In the genomic region with DNA sequence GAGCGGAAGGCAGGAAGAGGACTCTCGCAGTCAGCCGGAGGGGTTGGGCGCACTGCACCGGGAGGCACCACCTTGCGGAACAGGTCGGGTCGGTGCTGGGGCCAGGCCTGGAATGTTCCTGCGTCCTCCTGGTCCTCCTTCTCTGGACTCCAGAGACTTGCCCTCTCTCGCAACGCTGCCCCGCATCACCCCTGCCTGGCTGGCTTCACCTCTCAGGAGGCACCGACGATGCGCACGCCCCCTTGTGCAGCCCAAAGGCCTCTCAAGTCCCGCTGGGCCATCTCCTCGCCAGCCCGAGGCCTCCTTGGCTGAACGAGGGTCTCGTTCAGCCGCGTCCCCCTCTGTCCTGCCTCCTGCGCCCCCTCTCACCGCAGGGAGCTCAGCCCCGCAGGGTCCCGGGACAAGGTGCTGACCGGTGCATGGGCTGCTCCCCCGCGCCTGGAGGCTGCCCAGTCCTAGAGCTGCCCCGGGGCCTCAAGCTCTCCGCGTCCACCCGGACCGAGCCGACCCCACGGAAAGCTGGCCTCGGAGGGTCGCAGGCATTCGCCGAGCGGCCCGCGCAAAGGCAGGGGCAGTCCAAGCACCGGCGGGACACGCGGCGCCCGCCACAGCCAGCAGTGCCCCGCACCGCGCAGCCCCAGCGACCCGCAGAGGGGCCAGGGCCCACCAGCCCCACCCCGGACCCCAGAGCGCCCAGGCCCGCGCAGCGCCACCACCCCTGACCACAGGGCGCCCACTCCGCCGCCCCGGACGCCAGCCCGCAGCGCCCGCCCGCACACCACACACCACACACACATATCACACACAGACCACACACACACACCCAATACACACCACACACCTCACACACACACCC, we compare ENCODE assay signal across 21 cellular contexts.
A peak's percentile ranks its signal among the peaks of the same experiment; 100 is the strongest.
DNase-seq lines count a peak whose midpoint lies in the region; ATAC-seq, FAIRE-seq and TF ChIP-seq lines count a peak whose summit lies in the region.
"Had no signal": no experiment of that assay in that cellular context is flagged by ENCODE, and none has a peak within 500 bp of the region (broad histone marks: within the 10 kb centered on the region; RNA-seq: fewer than 3 reads in every experiment).

No MANE protein-coding gene starts in this region.

- H3K9me3 Mint-ChIP-seq in MCF 10A (ENCODE audit: unreplicated experiment), result peaks cover 5% of the 10 kb centered on the region
- H3K9me3 Mint-ChIP-seq: activated T-cell treated with anti-CD3 and anti-CD28 coated beads, Interleukin-2, amount 50 U/mL, for 4 hours had no signal

- H3K36me3 ChIP-seq in left lung, result no peaks in the 10 kb centered on the region
- H3K36me3 ChIP-seq in Peyer's patch, result no peaks in the 10 kb centered on the region
- no peaks in the 10 kb centered on the region for H3K36me3 ChIP-seq in kidney (ENCODE audit: control insufficient read depth in 1 of 2, insufficient read depth in 2 of 2, low read length in 2 of 2)
- H3K36me3 ChIP-seq: adrenal gland had no signal

- H3K4me3 ChIP-seq in A549, result no peak overlapping the region
- H3K4me3 ChIP-seq in left lung, result no peak overlapping the region
- no peak overlapping the region for H3K4me3 ChIP-seq in Peyer's patch
- H3K4me3 ChIP-seq in kidney (ENCODE audit: low read length in 2 of 2), result no peak overlapping the region
- H3K4me3 ChIP-seq: adrenal gland had no signal

- H3K27ac Mint-ChIP-seq in MCF 10A (ENCODE audit: low read depth, unreplicated experiment), result no peak overlapping the region
- H3K27ac Mint-ChIP-seq: B cell, mesothelial cell of epicardium, type B pancreatic cell had no signal

- FAIRE-seq in A549 (lab: Jason Lieb, UNC) (no peak), kidney (lab: Jason Lieb, UNC) (no peak)

- POLR2A ChIA-PET in A549 (lab: Yijun Ruan, JAX), result no interaction called here
- POLR2A ChIA-PET in RWPE1 (lab: Yijun Ruan, JAX; ENCODE audit: low non-redundant PET), result no interaction called here
- POLR2A ChIA-PET in MCF 10A (lab: Yijun Ruan, JAX), result no interaction called here

- no TSS peak for BruUV-seq in MCF 10A (replicated peaks; lab: Mats Ljungman, UMichigan)

- H3K4me1 ChIP-seq in A549 (no peaks in the 10 kb centered on the region), left lung (no peaks in the 10 kb centered on the region), Peyer's patch (no peaks in the 10 kb centered on the region), kidney (ENCODE audit: control insufficient read depth in 1 of 2, insufficient read depth in 1 of 2, low read depth in 1 of 2, low read length in 2 of 2) (no peaks in the 10 kb centered on the region)
- H3K4me1 ChIP-seq: adrenal gland had no signal

- peak; percentile 52 to 67; a peak in 5 of 6 replicates for ATAC-seq in A549
- ATAC-seq in left lung, result peak; percentile 45
- ATAC-seq: Right ventricle myocardium inferior had no signal

- no peak overlapping the region for H3K4me3 Mint-ChIP-seq in MCF 10A (ENCODE audit: unreplicated experiment)
- H3K4me3 Mint-ChIP-seq: activated T-cell treated with anti-CD3 and anti-CD28 coated beads, Interleukin-2, amount 50 U/mL, for 4 hours; B cell; mesothelial cell of epicardium; type B pancreatic cell had no signal

- TF ChIP-seq CTCF in A549 (IDR thresholded peaks at IDR 0.05), result no peak
- no peak for TF ChIP-seq CTCF in RWPE1 (conservative IDR thresholded peaks at IDR 0.05; ENCODE audit: low read depth)
- TF ChIP-seq CTCF in left lung (IDR thresholded peaks at IDR 0.05), result no peak
- no peak for TF ChIP-seq CTCF in Peyer's patch (IDR thresholded peaks at IDR 0.05)
- TF ChIP-seq CTCF in MCF 10A (IDR thresholded peaks at IDR 0.05; ENCODE audit: unreplicated experiment), result no peak
- no peak for TF ChIP-seq CTCF in kidney (IDR thresholded peaks at IDR 0.05; ENCODE audit: borderline replicate concordance, extremely low read depth, insufficient read depth)

- no peak overlapping the region for H3K9ac ChIP-seq in kidney (ENCODE audit: low read length in 2 of 2)
- H3K9ac ChIP-seq: KMS-11 had no signal

- H3K27ac ChIP-seq in A549 (no peak overlapping the region), RWPE1 (peak overlapping the region; percentile 35), left lung (no peak overlapping the region), Peyer's patch (no peak overlapping the region), kidney (ENCODE audit: low read depth in 2 of 2, low read length in 2 of 2) (no peak overlapping the region)
- H3K27ac ChIP-seq: adrenal gland, KMS-11 had no signal

- CTCF ChIA-PET in A549 (lab: Yijun Ruan, JAX), result no interaction called here
- CTCF ChIA-PET in RWPE1 (lab: Yijun Ruan, JAX), result no interaction called here
- CTCF ChIA-PET in MCF 10A (lab: Yijun Ruan, JAX), result no interaction called here

- 79% methylated on average over 27 of the region's 69 CpGs for WGBS in A549 (ENCODE audit: missing lambda C conversion rate)

- H3K4me1 Mint-ChIP-seq in MCF 10A (ENCODE audit: insufficient read depth, unreplicated experiment), result peaks cover 16% of the 10 kb centered on the region
- H3K4me1 Mint-ChIP-seq: B cell had no signal

- no peaks in the 10 kb centered on the region for H3K36me3 Mint-ChIP-seq in MCF 10A (ENCODE audit: insufficient read depth, unreplicated experiment)
- H3K36me3 Mint-ChIP-seq: mesothelial cell of epicardium, type B pancreatic cell had no signal

- H3K27me3 Mint-ChIP-seq in MCF 10A (ENCODE audit: insufficient read depth, unreplicated experiment), result no peaks in the 10 kb centered on the region
- H3K27me3 Mint-ChIP-seq: type B pancreatic cell had no signal

- DNase-seq in A549 (ENCODE audit: low read depth in 1 of 2, low spot score in 1 of 2), result peak; percentile 6 to 50
- peak; percentile 41 for DNase-seq in DMS53 treated with DMSO at 0.1 percent for 48 hours (lab: John Stamatoyannopoulos, UW; ENCODE audit: unreplicated experiment)
- DNase-seq in RWPE1 (ENCODE audit: low spot score), result peak; percentile 49
- DNase-seq in left lung, result no peak
- DNase-seq in Peyer's patch, result no peak
- no peak for DNase-seq in MCF 10A (ENCODE audit: unreplicated experiment)
- no peak for DNase-seq in kidney
- DNase-seq in 8988T, result no peak
- DNase-seq: activated CD4-positive, alpha-beta T cell treated with anti-CD3 and anti-CD28 coated beads for 1 hour; activated T-cell treated with anti-CD3 and anti-CD28 coated beads, Interleukin-2, amount 50 U/mL, for 4 hours; DMS153; NCI-H146; NCI-H526 treated with DMSO at 0.1 percent for 48 hours; occipital lobe; stimulated activated CD4-positive, alpha-beta T cell treated with anti-CD3 and anti-CD28 coated beads, Interleukin-4, amount 100 ng/mL, for 4 hours had no signal

- no peak for TF ChIP-seq EP300 in A549 (IDR thresholded peaks at IDR 0.05)

- intact Hi-C loops in left lung (cut with DNase I) (no loop called here), MCF 10A (cut with micrococcal nuclease) (no loop called here), kidney (cut with DNase I) (no loop called here)

- H3K4me2 ChIP-seq in A549, result no peak overlapping the region
- H3K4me2 ChIP-seq: KMS-11 had no signal

- no peak for TF ChIP-seq POLR2A in A549 (IDR thresholded peaks at IDR 0.05; ENCODE audit: low read length)
- no peak for TF ChIP-seq POLR2A in Peyer's patch (IDR thresholded peaks at IDR 0.05)

- H3K9me3 ChIP-seq in A549, result no peaks in the 10 kb centered on the region
- H3K9me3 ChIP-seq in left lung, result peaks cover 0 to 3% of the 10 kb centered on the region in 2 donors
- H3K9me3 ChIP-seq in Peyer's patch, result peaks cover 0 to 2% (median 0%) of the 10 kb centered on the region in 4 donors
- H3K9me3 ChIP-seq in kidney (ENCODE audit: control insufficient read depth in 1 of 2, low read length in 2 of 2), result no peaks in the 10 kb centered on the region
- H3K9me3 ChIP-seq: adrenal gland had no signal

- TF ChIP-seq RAD21 in A549 (conservative IDR thresholded peaks at IDR 0.05 in 1 of 2, IDR thresholded peaks at IDR 0.05 in 1 of 2), result no peak

- H3K27me3 ChIP-seq in left lung (peaks cover 0 to 13% of the 10 kb centered on the region in 2 donors), Peyer's patch (no peaks in the 10 kb centered on the region)
- H3K27me3 ChIP-seq: adrenal gland had no signal

TF ChIP-seq in A549, 52 proteins besides CTCF, POLR2A, EP300 and RAD21 (continues in another document):
- no peak for TF ChIP-seq CBX8 (IDR thresholded peaks at IDR 0.05)
- no peak for TF ChIP-seq CHD2 (IDR thresholded peaks at IDR 0.05; ENCODE audit: low read length, partially characterized antibody)
- no peak for TF ChIP-seq BHLHE40 (IDR thresholded peaks at IDR 0.05; ENCODE audit: low read depth, low read length)
- TF ChIP-seq, protein P1, sequence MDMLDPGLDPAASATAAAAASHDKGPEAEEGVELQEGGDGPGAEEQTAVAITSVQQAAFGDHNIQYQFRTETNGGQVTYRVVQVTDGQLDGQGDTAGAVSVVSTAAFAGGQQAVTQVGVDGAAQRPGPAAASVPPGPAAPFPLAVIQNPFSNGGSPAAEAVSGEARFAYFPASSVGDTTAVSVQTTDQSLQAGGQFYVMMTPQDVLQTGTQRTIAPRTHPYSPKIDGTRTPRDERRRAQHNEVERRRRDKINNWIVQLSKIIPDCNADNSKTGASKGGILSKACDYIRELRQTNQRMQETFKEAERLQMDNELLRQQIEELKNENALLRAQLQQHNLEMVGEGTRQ (IDR thresholded peaks at IDR 0.05), result no peak
- no peak for TF ChIP-seq FOSL2 (IDR thresholded peaks at IDR 0.05)
- no peak for TF ChIP-seq FOSL2 (CRISPR knock-in tag; IDR thresholded peaks at IDR 0.05)
- no peak for TF ChIP-seq EHF (CRISPR knock-in tag; IDR thresholded peaks at IDR 0.05)
- no peak for TF ChIP-seq POLR2AphosphoS2 (conservative IDR thresholded peaks at IDR 0.05; ENCODE audit: low read length)
- TF ChIP-seq, protein P2, sequence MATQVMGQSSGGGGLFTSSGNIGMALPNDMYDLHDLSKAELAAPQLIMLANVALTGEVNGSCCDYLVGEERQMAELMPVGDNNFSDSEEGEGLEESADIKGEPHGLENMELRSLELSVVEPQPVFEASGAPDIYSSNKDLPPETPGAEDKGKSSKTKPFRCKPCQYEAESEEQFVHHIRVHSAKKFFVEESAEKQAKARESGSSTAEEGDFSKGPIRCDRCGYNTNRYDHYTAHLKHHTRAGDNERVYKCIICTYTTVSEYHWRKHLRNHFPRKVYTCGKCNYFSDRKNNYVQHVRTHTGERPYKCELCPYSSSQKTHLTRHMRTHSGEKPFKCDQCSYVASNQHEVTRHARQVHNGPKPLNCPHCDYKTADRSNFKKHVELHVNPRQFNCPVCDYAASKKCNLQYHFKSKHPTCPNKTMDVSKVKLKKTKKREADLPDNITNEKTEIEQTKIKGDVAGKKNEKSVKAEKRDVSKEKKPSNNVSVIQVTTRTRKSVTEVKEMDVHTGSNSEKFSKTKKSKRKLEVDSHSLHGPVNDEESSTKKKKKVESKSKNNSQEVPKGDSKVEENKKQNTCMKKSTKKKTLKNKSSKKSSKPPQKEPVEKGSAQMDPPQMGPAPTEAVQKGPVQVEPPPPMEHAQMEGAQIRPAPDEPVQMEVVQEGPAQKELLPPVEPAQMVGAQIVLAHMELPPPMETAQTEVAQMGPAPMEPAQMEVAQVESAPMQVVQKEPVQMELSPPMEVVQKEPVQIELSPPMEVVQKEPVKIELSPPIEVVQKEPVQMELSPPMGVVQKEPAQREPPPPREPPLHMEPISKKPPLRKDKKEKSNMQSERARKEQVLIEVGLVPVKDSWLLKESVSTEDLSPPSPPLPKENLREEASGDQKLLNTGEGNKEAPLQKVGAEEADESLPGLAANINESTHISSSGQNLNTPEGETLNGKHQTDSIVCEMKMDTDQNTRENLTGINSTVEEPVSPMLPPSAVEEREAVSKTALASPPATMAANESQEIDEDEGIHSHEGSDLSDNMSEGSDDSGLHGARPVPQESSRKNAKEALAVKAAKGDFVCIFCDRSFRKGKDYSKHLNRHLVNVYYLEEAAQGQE (IDR thresholded peaks at IDR 0.05), result no peak

Comparison
In these comparisons a context has a peak if more than half of its experiments do, and no peak if none do; other contexts are left out.
1. DNase-seq: peak in A549 (2 of 2), DMS53 treated with DMSO at 0.1 percent for 48 hours (single experiment) and RWPE1 (single experiment); none in left lung (0 of 2), Peyer's patch (0 of 3), MCF 10A (single experiment), kidney (single experiment) and 8988T (single experiment).